In the genomic region with DNA sequence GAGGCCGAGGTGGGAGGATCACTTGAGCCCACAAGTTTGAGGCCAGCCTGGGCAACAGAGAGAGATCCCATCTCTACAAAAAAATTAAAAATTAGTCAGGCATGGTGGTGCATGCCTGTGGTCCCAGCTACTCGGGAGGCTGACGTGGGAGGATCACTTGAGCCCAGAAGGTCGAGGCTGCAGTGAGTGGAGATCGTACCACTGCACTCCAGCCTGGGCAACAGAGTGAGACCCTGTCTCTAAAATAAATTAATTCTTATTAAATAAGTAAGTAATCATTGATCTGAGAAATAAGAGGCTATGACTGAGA, we compare ENCODE assay signal across 6 cellular contexts.
DNase-seq lines count a peak whose midpoint lies in the region; ATAC-seq, FAIRE-seq and TF ChIP-seq lines count a peak whose summit lies in the region.
"Not testable (repeated sequence)": the region's sequence is repeated elsewhere in the genome, so short reads cannot be mapped to it uniquely, and the experiment has no call there.

No MANE protein-coding gene starts in this region.

- TF ChIP-seq RAD21 in A549 (conservative IDR thresholded peaks at IDR 0.05 in 1 of 2, IDR thresholded peaks at IDR 0.05 in 1 of 2); GM12878 (IDR thresholded peaks at IDR 0.05; ENCODE audit: insufficient read depth, low read depth, low read length); HepG2 (CRISPR knock-in tag; IDR thresholded peaks at IDR 0.05): not testable (repeated sequence)

- CTCF ChIA-PET in A549 (lab: Yijun Ruan, JAX), result interaction anchor here (1.3 to 2.0 kb wide), 3 partner anchors 13 to 16 kb away, joined by 3 to 10 read pairs (median 8); no protein-coding TSS in a partner anchor
- CTCF ChIA-PET in HEK293 (lab: Yijun Ruan, JAX); RWPE1 (lab: Yijun Ruan, JAX); HepG2 (lab: Yijun Ruan, JAX; ENCODE audit: low intra/inter-chr PET ratio, low total read pairs): not testable (repeated sequence)
- CTCF ChIA-PET in GM12878 (lab: Yijun Ruan, JAX), result interaction anchor here (1.4 to 1.6 kb wide), 2 partner anchors 14 to 17 kb away, joined by 4 to 8 read pairs; no protein-coding TSS in a partner anchor

- SMC1A ChIA-PET in GM12878 (lab: Charles Lee; ENCODE audit: uncharacterized antibody, unreplicated experiment), result not testable (repeated sequence)

- H3K79me2 ChIP-seq in GM12878 (ENCODE audit: control insufficient read depth, insufficient read depth, low read length), result not testable (repeated sequence)
- H3K79me2 ChIP-seq in HepG2 (ENCODE audit: insufficient read depth, low read length), result peaks cover 96% of the 10 kb centered on the region

- not testable (repeated sequence) for H3K27me3 ChIP-seq in GM12878 (replicated peaks in 1 of 2; ENCODE audit: control insufficient read depth in 2 of 2, insufficient read depth in 2 of 2, low read length in 1 of 2); HepG2 (ENCODE audit: control insufficient read depth in 1 of 2, insufficient read depth in 2 of 2, low read length in 2 of 2)

- not testable (repeated sequence) for H4K20me1 ChIP-seq in GM12878 (ENCODE audit: control insufficient read depth, insufficient read depth); HepG2 (ENCODE audit: insufficient read depth, low read length)

- not testable (repeated sequence) for H3K9ac ChIP-seq in GM12878 (ENCODE audit: control insufficient read depth, insufficient read depth, low read length); HepG2 (ENCODE audit: insufficient read depth, low read depth, low read length)

- intact Hi-C loops in GM12878 (cut with micrococcal nuclease; ENCODE audit: unreplicated experiment), result not testable (repeated sequence)
- intact Hi-C loops in HepG2 (cut with micrococcal nuclease; ENCODE audit: unreplicated experiment), result loop anchor here (2.0 to 5.0 kb wide), 2 partner anchors 17 to 59 kb away; no protein-coding TSS in a partner anchor

- H3K4me2 ChIP-seq in A549 (0 out of 3 replicates have a peak overlapping the region, but pooled peaks have one; percentile 16), HepG2 (ENCODE audit: low read depth, low read length) (0 out of 2 replicates have a peak overlapping the region, but pooled peaks have one; percentile 59)
- H3K4me2 ChIP-seq in GM12878 (ENCODE audit: control insufficient read depth, insufficient read depth), result not testable (repeated sequence)

- not testable (repeated sequence) for DNase-seq in A549 (ENCODE audit: low read depth in 1 of 2, low spot score in 1 of 2); RWPE1 (ENCODE audit: low spot score); GM12878 (ENCODE audit: low read depth, low spot score); HepG2 (ENCODE audit: low spot score)

- H2AFZ ChIP-seq in GM12878 (ENCODE audit: control insufficient read depth, low read depth, low read length); HepG2 (ENCODE audit: low read length): not testable (repeated sequence)

- 84% methylated on average over 5 of the region's 5 CpGs for WGBS in A549 (ENCODE audit: missing lambda C conversion rate)
- WGBS in GM12878 (ENCODE audit: insufficient coverage, insufficient replicate concordance, low lambda C conversion rate, missing lambda C conversion rate), result 16% methylated on average over 5 of the region's 5 CpGs
- 88% methylated on average over 5 of the region's 5 CpGs for WGBS in HepG2 (ENCODE audit: low lambda C conversion rate)

- H3K4me1 ChIP-seq in A549 (peaks cover 65% of the 10 kb centered on the region), HepG2 (ENCODE audit: insufficient read depth, low read length) (peaks cover 100% of the 10 kb centered on the region)
- not testable (repeated sequence) for H3K4me1 ChIP-seq in HEK293 (ENCODE audit: control insufficient read depth, insufficient read depth, low read length); GM12878 (ENCODE audit: control insufficient read depth, insufficient read depth, low read length)

- TF ChIP-seq POLR2A in A549 (IDR thresholded peaks at IDR 0.05; ENCODE audit: low read length); GM12878 (IDR thresholded peaks at IDR 0.05; ENCODE audit: low read depth, low read length); HepG2 (IDR thresholded peaks at IDR 0.05; ENCODE audit: insufficient read depth in 1 of 2, low read depth in 2 of 2, low read length in 2 of 2): not testable (repeated sequence)

- POLR2A ChIA-PET in A549 (lab: Yijun Ruan, JAX) (interaction anchor here (0.6 kb wide), 1 partner anchor 20 kb away, joined by 4 read pairs; no protein-coding TSS in a partner anchor), GM12878 (lab: Charles Lee) (interaction anchor here (1.9 kb wide), 1 partner anchor 14 kb away, joined by 5 read pairs; no protein-coding TSS in a partner anchor), HepG2 (lab: Yijun Ruan, JAX) (interaction anchor here (1.4 to 2.2 kb wide), 4 partner anchors 7 to 30 kb away, joined by 4 to 11 read pairs (median 8); no protein-coding TSS in a partner anchor)
- POLR2A ChIA-PET in HEK293 (lab: Yijun Ruan, JAX); RWPE1 (lab: Yijun Ruan, JAX; ENCODE audit: low non-redundant PET): not testable (repeated sequence)

- ATAC-seq in A549, GM12878, HepG2: not testable (repeated sequence)

- not testable (repeated sequence) for FAIRE-seq in A549 (lab: Jason Lieb, UNC); GM12878 (lab: Jason Lieb, UNC); HepG2 (lab: Jason Lieb, UNC)

- H3K9me3 ChIP-seq in A549; HEK293 (ENCODE audit: control insufficient read depth, insufficient read depth, low read depth, low read length); GM12878 (replicated peaks; ENCODE audit: control insufficient read depth, insufficient read depth, low read length); HepG2 (ENCODE audit: low read length): not testable (repeated sequence)

- TF ChIP-seq EP300 in A549 (IDR thresholded peaks at IDR 0.05); GM12878 (IDR thresholded peaks at IDR 0.05; ENCODE audit: borderline replicate concordance in 1 of 2, control insufficient read depth in 1 of 2, low read depth in 2 of 2, low read length in 2 of 2); HepG2 (IDR thresholded peaks at IDR 0.05; ENCODE audit: low read depth in 2 of 2, low read length in 2 of 2); HepG2 (CRISPR knock-in tag; IDR thresholded peaks at IDR 0.05; ENCODE audit: borderline replicate concordance): not testable (repeated sequence)

- H3K27ac ChIP-seq in 22Rv1, result 0 out of 2 replicates have a peak overlapping the region, but pooled peaks have one; percentile 12
- peak overlapping the region in 1 of 2 experiments; percentile 46; a peak in 2 of 6 replicates for H3K27ac ChIP-seq in A549
- not testable (repeated sequence) for H3K27ac ChIP-seq in HEK293 (ENCODE audit: extremely low read depth, low read depth, low read length); GM12878 (ENCODE audit: control insufficient read depth, insufficient read depth)
- H3K27ac ChIP-seq in RWPE1, result peak overlapping the region; percentile 84
- H3K27ac ChIP-seq in HepG2 (ENCODE audit: extremely low read length, insufficient read depth, low read length), result peak overlapping the region; percentile 74

- not testable (repeated sequence) for H3K36me3 ChIP-seq in HEK293 (ENCODE audit: control insufficient read depth in 2 of 2, insufficient read depth in 1 of 2, low read length in 2 of 2); GM12878 (ENCODE audit: control insufficient read depth in 2 of 2, insufficient read depth in 2 of 2, low read length in 1 of 2); HepG2 (replicated peaks in 1 of 2; ENCODE audit: control insufficient read depth in 1 of 2, insufficient read depth in 2 of 2, low read length in 2 of 2)

- in situ Hi-C loops in GM12878 (cut with MboI), result not testable (repeated sequence)
- in situ Hi-C loops in HepG2 (cut with HindIII; ENCODE audit: extremely low pct_ligation_motif_present, low pct_unique_long_range_greater_than_20kb), result loop anchor here (10.0 to 25.0 kb wide), 2 partner anchors 364 to 621 kb away; a partner anchor contains a TSS

- H3K4me3 ChIP-seq in A549; HEK293 (ENCODE audit: low read depth, low read length); GM12878; HepG2 (replicated peaks in 1 of 3; ENCODE audit: insufficient read depth in 1 of 3, low read depth in 2 of 3, low read length in 3 of 3): not testable (repeated sequence)

- RAD21 ChIA-PET in GM12878 (lab: Charles Lee; ENCODE audit: unreplicated experiment), result interaction anchor here (0.6 to 1.8 kb wide), 2 partner anchors 15 to 29 kb away, joined by 3 to 4 read pairs; no protein-coding TSS in a partner anchor

- BruUV-seq in GM12878 (replicated peaks; lab: Mats Ljungman, UMichigan); HepG2 (replicated peaks; lab: Mats Ljungman, UMichigan): not testable (repeated sequence)

- TF ChIP-seq CTCF in 22Rv1 (IDR thresholded peaks at IDR 0.05); A549 (IDR thresholded peaks at IDR 0.05); HEK293 (tag by site-specific recombination; IDR thresholded peaks at IDR 0.05); RWPE1 (conservative IDR thresholded peaks at IDR 0.05; ENCODE audit: low read depth); GM12878 (IDR thresholded peaks at IDR 0.05 in 2 of 3, conservative IDR thresholded peaks at IDR 0.05 in 1 of 3; ENCODE audit: control insufficient read depth in 2 of 3, extremely low read depth in 1 of 3, insufficient read depth in 1 of 3, low read depth in 3 of 3, low read length in 3 of 3); HepG2 (CRISPR knock-in tag; IDR thresholded peaks at IDR 0.05): not testable (repeated sequence)

TF ChIP-seq in HEK293, 187 proteins besides CTCF, POLR2A, EP300 and RAD21:
- peak; percentile 80 for TF ChIP-seq ZNF121 (tag by site-specific recombination; IDR thresholded peaks at IDR 0.05)

TF ChIP-seq in GM12878, 131 proteins besides CTCF, POLR2A, EP300 and RAD21:
- TF ChIP-seq MEF2B (IDR thresholded peaks at IDR 0.05; ENCODE audit: partially characterized antibody, poor library complexity, severe bottlenecking), result peak; percentile 32
